ENCODE assay signal across 8 cellular contexts in the genomic region with DNA sequence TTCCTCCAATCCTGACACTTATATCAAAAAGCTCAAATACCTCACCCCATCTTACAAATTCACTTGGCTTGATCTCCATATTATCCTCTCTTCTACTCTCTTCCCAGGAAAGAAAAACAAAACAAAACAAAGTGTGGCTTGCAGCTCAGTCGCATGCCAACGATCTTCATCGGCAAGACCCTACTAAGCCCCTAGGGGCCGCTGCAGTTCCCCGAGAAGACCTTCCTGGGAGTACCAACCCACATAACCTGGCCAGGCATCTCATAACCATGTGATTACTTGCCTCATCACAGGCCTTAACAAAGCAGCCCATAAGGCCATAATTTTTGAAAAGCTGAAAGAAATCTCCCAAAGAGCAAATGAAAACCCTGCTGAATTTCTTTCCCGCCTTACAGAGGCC.
DNase-seq lines count a peak whose midpoint lies in the region; ATAC-seq and TF ChIP-seq lines count a peak whose summit lies in the region.

No MANE protein-coding gene starts in this region.

- no peak for TF ChIP-seq POLR2A in thyroid gland (IDR thresholded peaks at IDR 0.05)

- H3K36me3 Mint-ChIP-seq in chondrocyte (ENCODE audit: low read depth), result no peaks in the 10 kb centered on the region

- 36 to 53% methylated on average over 6 of the region's 6 CpGs for WGBS in heart right ventricle, 2 donors
- 45 to 55% methylated on average over 6 of the region's 6 CpGs for WGBS in thyroid gland, 2 donors

- no peak overlapping the region for H3K4me3 ChIP-seq in cardiac muscle cell
- no peak overlapping the region for H3K4me3 ChIP-seq in heart right ventricle
- H3K4me3 ChIP-seq in thyroid gland (replicated peaks in 1 of 3), result no peak overlapping the region

- H3K27ac Mint-ChIP-seq in chondrocyte (ENCODE audit: unreplicated experiment), result no peak overlapping the region

- H3K27me3 ChIP-seq in cardiac muscle cell (no peaks in the 10 kb centered on the region), heart right ventricle (peaks cover 0 to 7% (median 0%) of the 10 kb centered on the region in 7 donors), thyroid gland (no peaks in the 10 kb centered on the region)

- ATAC-seq in heart right ventricle, result no peak
- ATAC-seq in HG03135 (IDR thresholded peaks at IDR 0.05; ENCODE audit: unreplicated experiment), result no peak

- intact Hi-C loops in heart right ventricle (cut with DNase I), result no loop called here
- intact Hi-C loops in thyroid gland (cut with DNase I), result no loop called here

- H3K36me3 ChIP-seq in cardiac muscle cell (no peaks in the 10 kb centered on the region), heart right ventricle (no peaks in the 10 kb centered on the region), thyroid gland (no peaks in the 10 kb centered on the region)

- H3K27ac ChIP-seq in cardiac muscle cell (no peak overlapping the region), heart right ventricle (no peak overlapping the region), thyroid gland (no peak overlapping the region)

- no peaks in the 10 kb centered on the region for H3K4me1 Mint-ChIP-seq in chondrocyte (ENCODE audit: low read depth)

- H3K4me3 Mint-ChIP-seq in chondrocyte (ENCODE audit: unreplicated experiment), result no peak overlapping the region

- no peaks in the 10 kb centered on the region for H3K9me3 ChIP-seq in cardiac muscle cell (ENCODE audit: low read depth)
- peaks cover 0 to 17% (median 0%) of the 10 kb centered on the region in 11 donors for H3K9me3 ChIP-seq in heart right ventricle
- no peaks in the 10 kb centered on the region for H3K9me3 ChIP-seq in thyroid gland

- H3K9me3 Mint-ChIP-seq in chondrocyte (ENCODE audit: low read depth), result peaks cover 25% of the 10 kb centered on the region

- no peaks in the 10 kb centered on the region for H3K4me1 ChIP-seq in cardiac muscle cell (ENCODE audit: low read depth)
- peaks cover 0 to 6% (median 0%) of the 10 kb centered on the region in 9 donors for H3K4me1 ChIP-seq in heart right ventricle
- H3K4me1 ChIP-seq in thyroid gland, result no peaks in the 10 kb centered on the region

- TF ChIP-seq CTCF in cardiac muscle cell (IDR thresholded peaks at IDR 0.05; ENCODE audit: low read depth, low read length), result peak; percentile 22
- peak in 3 of 9 donors; percentile 23 to 32 (median 25) for TF ChIP-seq CTCF in heart right ventricle (IDR thresholded peaks at IDR 0.05)
- TF ChIP-seq CTCF in chondrocyte (IDR thresholded peaks at IDR 0.05), result peak; percentile 36
- TF ChIP-seq CTCF in thyroid gland (IDR thresholded peaks at IDR 0.05), result no peak

- peak; percentile 34 to 35 for DNase-seq in cardiac muscle cell (ENCODE audit: low read depth in 1 of 2, low spot score in 1 of 2)
- no peak for DNase-seq in heart right ventricle
- peak; percentile 5 for DNase-seq in NCI-H2171 (lab: John Stamatoyannopoulos, UW)
- DNase-seq in chondrocyte (ENCODE audit: low spot score), result no peak
- peak; percentile 3 for DNase-seq in thyroid gland
- no peak for DNase-seq in stimulated activated CD4-positive, alpha-beta T cell treated with anti-CD3 and anti-CD28 coated beads, Interleukin-4, amount 100 ng/mL, for 1 hour
- no peak for DNase-seq in SKM-1 treated with dmso at 0.1 percent for 144 hours (lab: John Stamatoyannopoulos, UW; ENCODE audit: unreplicated experiment)

- peaks cover 9% of the 10 kb centered on the region for H3K27me3 Mint-ChIP-seq in chondrocyte (ENCODE audit: low read depth)

Comparison
In these comparisons a context has a peak if more than half of its experiments do, and no peak if none do; other contexts are left out.
1. DNase-seq: peak in cardiac muscle cell (2 of 2), NCI-H2171 (single experiment) and thyroid gland (2 of 2); none in heart right ventricle (0 of 2), chondrocyte (single experiment), stimulated activated CD4-positive, alpha-beta T cell treated with anti-CD3 and anti-CD28 coated beads, Interleukin-4, amount 100 ng/mL, for 1 hour (single experiment) and SKM-1 treated with dmso at 0.1 percent for 144 hours (single experiment).
2. CTCF ChIP-seq: peak in cardiac muscle cell (single experiment) and chondrocyte (single experiment); none in thyroid gland (0 of 6).